Comparison of ENCODE assay signal across 10 cellular contexts in the genomic region with DNA sequence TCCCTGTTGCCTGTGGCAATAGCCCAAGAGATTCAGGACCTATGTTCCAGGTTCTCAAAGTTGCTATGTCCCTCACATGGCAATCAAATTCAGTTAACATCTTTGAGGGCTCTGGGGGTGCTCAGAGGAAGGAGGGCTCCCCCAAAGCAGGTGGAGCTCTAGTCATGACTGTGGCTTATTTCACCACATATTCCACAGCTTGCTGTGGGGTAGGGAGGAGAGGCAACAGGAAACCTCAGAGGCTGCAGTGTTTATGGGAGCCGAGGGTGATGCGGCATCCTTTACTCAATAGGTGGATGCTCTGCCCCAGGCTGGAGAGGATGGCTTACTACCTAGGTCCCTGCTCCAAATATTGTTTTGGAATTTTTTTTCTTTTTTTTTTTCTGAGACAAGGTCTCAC. TPM values are rescaled to one million over a fixed set of nuclear protein-coding genes. Genes with fewer than 3 reads are reported as not detected.
DNase-seq lines count a peak whose midpoint lies in the region; ATAC-seq and TF ChIP-seq lines count a peak whose summit lies in the region.
"Had no signal": no experiment of that assay in that cellular context is flagged by ENCODE, and none has a peak within 500 bp of the region (broad histone marks: within the 10 kb centered on the region; RNA-seq: fewer than 3 reads in every experiment).

No MANE protein-coding gene starts in this region.

- no peak for ATAC-seq in stimulated activated naive CD8-positive, alpha-beta T cell treated with anti-CD3 and anti-CD28 coated beads, Interleukin-15, Interleukin-2, amounts not matched to agents 100 U/mL and 50 U/mL, for 24 hours
- ATAC-seq in GM19324 (IDR thresholded peaks at IDR 0.05; ENCODE audit: low FRiP score, unreplicated experiment), result no peak

- no peaks in the 10 kb centered on the region for H3K9me3 Mint-ChIP-seq in stimulated activated naive CD8-positive, alpha-beta T cell treated with anti-CD3 and anti-CD28 coated beads, Interleukin-15, Interleukin-2, amounts not matched to agents 100 ng/mL and 50 ng/mL, for 24 hours
- no peaks in the 10 kb centered on the region for H3K9me3 Mint-ChIP-seq in activated CD4-positive, alpha-beta memory T cell treated with anti-CD3 and anti-CD28 coated beads for 36 hours
- H3K9me3 Mint-ChIP-seq in endothelial cell (ENCODE audit: unreplicated experiment), result no peaks in the 10 kb centered on the region

- TF ChIP-seq CTCF in endothelial cell (IDR thresholded peaks at IDR 0.05; ENCODE audit: unreplicated experiment), result no peak

- DNase-seq in stimulated activated naive CD8-positive, alpha-beta T cell treated with anti-CD3 and anti-CD28 coated beads, Interleukin-15, Interleukin-2, amounts not matched to agents 100 U/mL and 50 U/mL, for 24 hours, result no peak
- DNase-seq in activated CD4-positive, alpha-beta memory T cell treated with anti-CD3 and anti-CD28 coated beads for 36 hours, result peak; percentile 28
- DNase-seq in endothelial cell (ENCODE audit: low spot score) (no peak), head of caudate nucleus (no peak), HT-29 (ENCODE audit: low spot score) (no peak), SW 1271 (lab: John Stamatoyannopoulos, UW) (no peak)
- DNase-seq: MG63, NCI-H748 treated with DMSO at 0.1 percent for 48 hours had no signal

- intact Hi-C loops in activated CD4-positive, alpha-beta memory T cell treated with anti-CD3 and anti-CD28 coated beads for 36 hours (cut with micrococcal nuclease), result loop anchor here (2.0 to 10.0 kb wide), 2 partner anchors 114 to 260 kb away; partner anchors contain the start of genes EFCAB14 and NSUN4
- intact Hi-C loops in head of caudate nucleus (cut with DNase I), result no loop called here

- peak overlapping the region; percentile 90 for H3K4me3 Mint-ChIP-seq in stimulated activated naive CD8-positive, alpha-beta T cell treated with anti-CD3 and anti-CD28 coated beads, Interleukin-15, Interleukin-2, amounts not matched to agents 100 ng/mL and 50 ng/mL, for 24 hours
- H3K4me3 Mint-ChIP-seq in activated CD4-positive, alpha-beta memory T cell treated with anti-CD3 and anti-CD28 coated beads for 36 hours, result peak overlapping the region; percentile 85
- no peak overlapping the region for H3K4me3 Mint-ChIP-seq in endothelial cell (ENCODE audit: unreplicated experiment)

- POLR2A ChIA-PET in activated CD4-positive, alpha-beta memory T cell treated with anti-CD3 and anti-CD28 coated beads for 36 hours (lab: Charles Lee), result interaction anchor here (1.1 to 5.5 kb wide), 3 partner anchors 10 to 63 kb away, joined by 3 to 47 read pairs (median 9); partner anchors contain the start of genes ATPAF1 and MOB3C

- H3K27me3 Mint-ChIP-seq in stimulated activated naive CD8-positive, alpha-beta T cell treated with anti-CD3 and anti-CD28 coated beads, Interleukin-15, Interleukin-2, amounts not matched to agents 100 ng/mL and 50 ng/mL, for 24 hours, result no peaks in the 10 kb centered on the region
- no peaks in the 10 kb centered on the region for H3K27me3 Mint-ChIP-seq in activated CD4-positive, alpha-beta memory T cell treated with anti-CD3 and anti-CD28 coated beads for 36 hours
- peaks cover 12% of the 10 kb centered on the region for H3K27me3 Mint-ChIP-seq in endothelial cell (ENCODE audit: unreplicated experiment)

- H3K27ac Mint-ChIP-seq in stimulated activated naive CD8-positive, alpha-beta T cell treated with anti-CD3 and anti-CD28 coated beads, Interleukin-15, Interleukin-2, amounts not matched to agents 100 ng/mL and 50 ng/mL, for 24 hours, result no peak overlapping the region
- H3K27ac Mint-ChIP-seq in activated CD4-positive, alpha-beta memory T cell treated with anti-CD3 and anti-CD28 coated beads for 36 hours, result peak overlapping the region; percentile 39
- H3K27ac Mint-ChIP-seq in endothelial cell (ENCODE audit: unreplicated experiment), result peak overlapping the region; percentile 30

- H3K4me1 Mint-ChIP-seq in stimulated activated naive CD8-positive, alpha-beta T cell treated with anti-CD3 and anti-CD28 coated beads, Interleukin-15, Interleukin-2, amounts not matched to agents 100 ng/mL and 50 ng/mL, for 24 hours (ENCODE audit: low read depth), result peaks cover 40% of the 10 kb centered on the region
- peaks cover 42% of the 10 kb centered on the region for H3K4me1 Mint-ChIP-seq in activated CD4-positive, alpha-beta memory T cell treated with anti-CD3 and anti-CD28 coated beads for 36 hours (ENCODE audit: low read depth)
- H3K4me1 Mint-ChIP-seq in endothelial cell (ENCODE audit: unreplicated experiment), result peaks cover 51% of the 10 kb centered on the region

- CTCF ChIA-PET in activated CD4-positive, alpha-beta memory T cell treated with anti-CD3 and anti-CD28 coated beads for 36 hours (lab: Charles Lee), result interaction anchor here (1.0 to 2.8 kb wide), 5 partner anchors 11 to 158 kb away, joined by 3 to 16 read pairs (median 5); partner anchors contain the start of genes ATPAF1 and MOB3C

- peaks cover 31% of the 10 kb centered on the region for H3K36me3 Mint-ChIP-seq in stimulated activated naive CD8-positive, alpha-beta T cell treated with anti-CD3 and anti-CD28 coated beads, Interleukin-15, Interleukin-2, amounts not matched to agents 100 ng/mL and 50 ng/mL, for 24 hours (ENCODE audit: low read depth)
- H3K36me3 Mint-ChIP-seq in activated CD4-positive, alpha-beta memory T cell treated with anti-CD3 and anti-CD28 coated beads for 36 hours, result peaks cover 18% of the 10 kb centered on the region
- peaks cover 41% of the 10 kb centered on the region for H3K36me3 Mint-ChIP-seq in endothelial cell (ENCODE audit: low read depth, unreplicated experiment)

RNA-seq across cellular contexts. Expression of gene MKNK1, which starts 1.2 kb away (rescaled TPM):
- 10 to 100 TPM; 28.2 to 28.5 TPM for total RNA-seq in activated CD4-positive, alpha-beta memory T cell treated with anti-CD3 and anti-CD28 coated beads for 36 hours
- 57.9 TPM for total RNA-seq in endothelial cell (ENCODE audit: unreplicated experiment)
- total RNA-seq in HT-29 (2014; rRNA removed; shearing (Covaris generic)), result 13.5 and 16.1 TPM in 2 replicates

RNA-seq across cellular contexts. Expression of gene MOB3C, which starts 11.4 kb away (rescaled TPM):
- total RNA-seq in activated CD4-positive, alpha-beta memory T cell treated with anti-CD3 and anti-CD28 coated beads for 36 hours, result 1 to 10 TPM; 8.2 to 10.0 TPM
- 80.7 TPM for total RNA-seq in endothelial cell (ENCODE audit: unreplicated experiment)
- 10.3 and 12.3 TPM in 2 replicates for total RNA-seq in HT-29 (2014; rRNA removed; shearing (Covaris generic))

RNA-seq across cellular contexts. Expression of gene KNCN, which starts 53.8 kb away (rescaled TPM):
- total RNA-seq in activated CD4-positive, alpha-beta memory T cell treated with anti-CD3 and anti-CD28 coated beads for 36 hours, result not detected
- total RNA-seq in endothelial cell (ENCODE audit: unreplicated experiment), result not detected
- total RNA-seq in HT-29 (2014; rRNA removed; shearing (Covaris generic)), result not detected in 2 replicates
